Comparison of ENCODE assay signal across 28 cellular contexts in the genomic region with DNA sequence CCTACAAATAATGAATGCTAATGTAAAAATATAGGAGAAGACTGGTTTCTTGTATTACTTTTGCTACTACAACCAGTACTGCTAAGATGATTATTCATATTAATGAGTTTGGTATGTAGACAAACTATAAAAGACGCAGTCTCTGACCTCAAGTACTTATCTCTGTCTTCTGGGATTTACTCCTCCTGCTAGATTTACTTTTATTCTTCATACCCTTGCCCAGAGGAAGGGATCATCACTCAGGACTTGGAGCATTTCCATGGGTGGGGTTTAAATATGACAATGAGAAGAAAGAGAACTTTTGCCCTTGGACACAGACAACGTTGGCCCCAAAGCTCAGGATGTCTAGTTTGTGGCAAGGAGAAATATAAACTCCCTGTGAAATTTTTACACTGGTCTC.
A peak's percentile ranks its signal among the peaks of the same experiment; 100 is the strongest.
DNase-seq lines count a peak whose midpoint lies in the region; ATAC-seq and TF ChIP-seq lines count a peak whose summit lies in the region.
"Had no signal": no experiment of that assay in that cellular context is flagged by ENCODE, and none has a peak within 500 bp of the region (broad histone marks: within the 10 kb centered on the region; RNA-seq: fewer than 3 reads in every experiment).

No MANE protein-coding gene starts in this region.

- H3K9me2 ChIP-seq in PC-3 (replicated peaks; ENCODE audit: low read length): no peaks in the 10 kb centered on the region

- no peak overlapping the region for H3K4me3 ChIP-seq in PC-3 (ENCODE audit: low read length)
- no peak overlapping the region for H3K4me3 ChIP-seq in fibroblast of pulmonary artery (replicated peaks; ENCODE audit: low read depth, low read length)
- H3K4me3 ChIP-seq in skeletal muscle cell (ENCODE audit: low read depth, low read length): no peak overlapping the region
- no peak overlapping the region for H3K4me3 ChIP-seq in CD8-positive, alpha-beta T cell (ENCODE audit: low read depth, low read length)
- H3K4me3 ChIP-seq: dorsolateral prefrontal cortex, heart right ventricle, Peyer's patch, stomach, tibial artery had no signal

- no peaks in the 10 kb centered on the region for H4K20me1 ChIP-seq in PC-3 (ENCODE audit: low read length)

- no peaks in the 10 kb centered on the region for H3K9me3 ChIP-seq in PC-3 (ENCODE audit: low read length)
- H3K9me3 ChIP-seq in CD8-positive, alpha-beta T cell (ENCODE audit: low read length): no peaks in the 10 kb centered on the region
- H3K9me3 ChIP-seq: heart right ventricle, Peyer's patch, stomach, tibial artery had no signal

- intact Hi-C loops in PC-3 (cut with micrococcal nuclease): no loop called here
- intact Hi-C loops in CD8-positive, alpha-beta T cell (cut with DNase I, micrococcal nuclease): no loop called here

- no peak overlapping the region for H2AFZ ChIP-seq in PC-3 (ENCODE audit: low read length)

- no peak overlapping the region for H3K27ac Mint-ChIP-seq in CD8-positive, alpha-beta T cell
- H3K27ac Mint-ChIP-seq: activated CD4-positive, alpha-beta T cell treated with anti-CD3 and anti-CD28 coated beads, Interleukin-2, amount 10 ng/mL, durations not matched to agents 24 days and 14 days; memory B cell; progenitor cell of endocrine pancreas had no signal

- H3K4me2 ChIP-seq in PC-3 (ENCODE audit: low read length): no peak overlapping the region

- CTCF ChIA-PET in PC-3 (lab: Charles Lee): no interaction called here
- CTCF ChIA-PET in CD8-positive, alpha-beta T cell (lab: Charles Lee): no interaction called here

- H3K27ac ChIP-seq in PC-3 (ENCODE audit: low read length): no peak overlapping the region
- no peak overlapping the region for H3K27ac ChIP-seq in CD8-positive, alpha-beta T cell (ENCODE audit: low read depth, low read length)
- H3K27ac ChIP-seq: dorsolateral prefrontal cortex, heart right ventricle, Peyer's patch, stomach, tibial artery, WERI-Rb-1 had no signal

- H3K9me3 Mint-ChIP-seq in CD8-positive, alpha-beta T cell: no peaks in the 10 kb centered on the region
- H3K9me3 Mint-ChIP-seq: activated CD4-positive, alpha-beta T cell treated with anti-CD3 and anti-CD28 coated beads, Interleukin-2, amount 10 ng/mL, durations not matched to agents 24 days and 14 days had no signal

- ATAC-seq in PC-3: no peak
- no peak for ATAC-seq in HG03378 (IDR thresholded peaks at IDR 0.05; ENCODE audit: unreplicated experiment)
- ATAC-seq in CD8-positive, alpha-beta T cell: no peak
- ATAC-seq in HG02763 (IDR thresholded peaks at IDR 0.05; ENCODE audit: unreplicated experiment): no peak

- peak; percentile 37 for DNase-seq in GM03348 (ENCODE audit: low spot score)
- DNase-seq in PC-3: peak; percentile 10
- peak; percentile 61 for DNase-seq in fibroblast of pulmonary artery (ENCODE audit: low read depth)
- DNase-seq in skeletal muscle cell (ENCODE audit: low read depth): peak; percentile 63
- DNase-seq in CD8-positive, alpha-beta T cell: no peak
- DNase-seq: activated CD4-positive, alpha-beta T cell treated with anti-CD3 and anti-CD28 coated beads, Interleukin-2, amount 10 ng/mL, durations not matched to agents 24 days and 14 days; activated gamma-delta T cell; activated T-cell treated with anti-CD3 and anti-CD28 coated beads, Interleukin-2, amount 50 U/mL, for 1 hour; C1 segment of cervical spinal cord; cerebellar nuclear complex; DMS79; dorsolateral prefrontal cortex; heart right ventricle; NCI-H1092 treated with DMSO at 0.1 percent for 48 hours; NCI-H1930; NCI-H2227 treated with DMSO at 0.1 percent for 48 hours; NCI-H69; Peyer's patch; SIG-M5; stomach; SW 1271; T1000; tibial artery; WERI-Rb-1 had no signal

- no peaks in the 10 kb centered on the region for H3K36me3 Mint-ChIP-seq in CD8-positive, alpha-beta T cell
- H3K36me3 Mint-ChIP-seq: memory B cell had no signal

- H3K36me3 ChIP-seq in PC-3 (ENCODE audit: low read depth, low read length): no peaks in the 10 kb centered on the region
- no peaks in the 10 kb centered on the region for H3K36me3 ChIP-seq in CD8-positive, alpha-beta T cell (ENCODE audit: insufficient read depth, low read length)
- H3K36me3 ChIP-seq: heart right ventricle, Peyer's patch, stomach, tibial artery, WERI-Rb-1 had no signal

- H3K9ac ChIP-seq in PC-3 (ENCODE audit: low read length): no peak overlapping the region

- peaks cover 6% of the 10 kb centered on the region; the same call in 1 of the 2 replicates for H3K4me1 ChIP-seq in PC-3 (ENCODE audit: insufficient read depth, low read length)
- H3K4me1 ChIP-seq in CD8-positive, alpha-beta T cell (ENCODE audit: insufficient read depth, low read length): no peaks in the 10 kb centered on the region
- H3K4me1 ChIP-seq: Peyer's patch, tibial artery had no signal

- POLR2A ChIA-PET in PC-3 (lab: Charles Lee; ENCODE audit: unreplicated experiment): no interaction called here
- POLR2A ChIA-PET in CD8-positive, alpha-beta T cell (lab: Charles Lee): no interaction called here

- no TSS peak for BruUV-seq in PC-3 (replicated peaks; lab: Mats Ljungman, UMichigan)

- no peaks in the 10 kb centered on the region for H3K27me3 ChIP-seq in PC-3 (ENCODE audit: low read length)
- H3K27me3 ChIP-seq in CD8-positive, alpha-beta T cell (ENCODE audit: insufficient read depth, low read length): no peaks in the 10 kb centered on the region
- H3K27me3 ChIP-seq: dorsolateral prefrontal cortex, heart right ventricle, Peyer's patch, stomach, tibial artery had no signal

- no peaks in the 10 kb centered on the region for H3K27me3 Mint-ChIP-seq in CD8-positive, alpha-beta T cell (ENCODE audit: low read depth)
- H3K27me3 Mint-ChIP-seq: activated CD4-positive, alpha-beta T cell treated with anti-CD3 and anti-CD28 coated beads, Interleukin-2, amount 10 ng/mL, durations not matched to agents 24 days and 14 days; memory B cell; progenitor cell of endocrine pancreas had no signal

- H3F3A ChIP-seq in PC-3 (ENCODE audit: low read length, unreplicated experiment): no peaks in the 10 kb centered on the region

- no peak for TF ChIP-seq CTCF in PC-3 (conservative IDR thresholded peaks at IDR 0.05; ENCODE audit: low read depth, low read length)
- TF ChIP-seq CTCF in fibroblast of pulmonary artery (IDR thresholded peaks at IDR 0.05; ENCODE audit: low read length, missing control alignments): no peak
- no peak for TF ChIP-seq CTCF in CD8-positive, alpha-beta T cell (IDR thresholded peaks at IDR 0.05)

- H3K4me1 Mint-ChIP-seq in CD8-positive, alpha-beta T cell (ENCODE audit: low read depth): no peaks in the 10 kb centered on the region
- H3K4me1 Mint-ChIP-seq: activated CD4-positive, alpha-beta T cell treated with anti-CD3 and anti-CD28 coated beads, Interleukin-2, amount 10 ng/mL, durations not matched to agents 24 days and 14 days; memory B cell had no signal

- H3K4me3 Mint-ChIP-seq in CD8-positive, alpha-beta T cell: no peak overlapping the region
- H3K4me3 Mint-ChIP-seq: activated CD4-positive, alpha-beta T cell treated with anti-CD3 and anti-CD28 coated beads, Interleukin-2, amount 10 ng/mL, durations not matched to agents 24 days and 14 days; memory B cell had no signal

- H3K79me2 ChIP-seq in PC-3 (ENCODE audit: low read length): no peaks in the 10 kb centered on the region

Comparison
In these comparisons a context has a peak if more than half of its experiments do, and no peak if none do; other contexts are left out.
1. DNase-seq: peak in GM03348 (single experiment), PC-3 (single experiment), fibroblast of pulmonary artery (single experiment) and skeletal muscle cell (single experiment); none in CD8-positive, alpha-beta T cell (0 of 7).